12 cellular contexts compared by ENCODE assay signal in the genomic region with DNA sequence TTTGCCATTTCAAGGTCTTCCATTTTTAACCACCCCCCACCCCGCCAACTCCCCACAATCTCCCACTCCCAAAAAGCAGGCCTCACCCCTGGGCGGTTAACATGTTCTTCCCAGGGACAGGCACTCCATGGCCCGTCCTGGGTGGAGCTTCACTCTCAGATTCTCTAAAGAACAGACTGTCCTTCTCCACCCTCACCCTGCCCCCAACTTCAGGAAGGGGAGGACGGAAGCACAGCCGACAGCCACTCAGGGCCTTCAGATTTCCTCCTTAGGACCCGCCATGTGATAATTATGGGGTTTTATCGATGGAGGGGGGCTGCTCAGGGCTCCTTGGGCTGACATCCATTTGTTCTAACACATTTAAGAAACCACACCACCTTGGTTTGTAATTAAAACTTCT.
A peak's percentile ranks its signal among the peaks of the same experiment; 100 is the strongest.
DNase-seq lines count a peak whose midpoint lies in the region; ATAC-seq and TF ChIP-seq lines count a peak whose summit lies in the region.
"Had no signal": no experiment of that assay in that cellular context is flagged by ENCODE, and none has a peak within 500 bp of the region (broad histone marks: within the 10 kb centered on the region; RNA-seq: fewer than 3 reads in every experiment).

No MANE protein-coding gene starts in this region.

- H3K4me3 Mint-ChIP-seq in osteocyte (ENCODE audit: unreplicated experiment) = peak overlapping the region; percentile 39
- H3K4me3 Mint-ChIP-seq: activated CD8-positive, alpha-beta memory T cell treated with anti-CD3 and anti-CD28 coated beads, Interleukin-2, amount 10 ng/mL, durations not matched to agents 7 days and 5 days had no signal

- H3K27me3 Mint-ChIP-seq in osteocyte (ENCODE audit: unreplicated experiment) = no peaks in the 10 kb centered on the region
- H3K27me3 Mint-ChIP-seq: activated CD8-positive, alpha-beta memory T cell treated with anti-CD3 and anti-CD28 coated beads, Interleukin-2, amount 10 ng/mL, durations not matched to agents 7 days and 5 days had no signal

- intact Hi-C loops in breast epithelium (cut with DNase I; ENCODE audit: low total_unique reads) = no loop called here
- intact Hi-C loops in heart right ventricle (cut with DNase I) = loop anchor here in 3 of 10 donors (5.0 kb wide), 4 partner anchors 49 to 89 kb away; a partner anchor contains a TSS
- intact Hi-C loops in upper lobe of right lung (cut with DNase I) = no loop called here

- TF ChIP-seq CTCF in breast epithelium (IDR thresholded peaks at IDR 0.05) (no peak), heart right ventricle (IDR thresholded peaks at IDR 0.05) (no peak), osteocyte (IDR thresholded peaks at IDR 0.05) (no peak), upper lobe of right lung (IDR thresholded peaks at IDR 0.05) (no peak)

- peak overlapping the region; percentile 98 for H3K27ac Mint-ChIP-seq in osteocyte (ENCODE audit: unreplicated experiment)
- H3K27ac Mint-ChIP-seq: activated CD8-positive, alpha-beta memory T cell treated with anti-CD3 and anti-CD28 coated beads, Interleukin-2, amount 10 ng/mL, durations not matched to agents 7 days and 5 days had no signal

- H3K27me3 ChIP-seq in breast epithelium (no peaks in the 10 kb centered on the region), heart right ventricle (no peaks in the 10 kb centered on the region), upper lobe of right lung (no peaks in the 10 kb centered on the region)

- H3K27ac ChIP-seq in breast epithelium (peak overlapping the region; percentile 57 to 69), heart right ventricle (peak overlapping the region; percentile 47 to 91 (median 76)), upper lobe of right lung (peak overlapping the region; percentile 78)

- H3K9me3 Mint-ChIP-seq in osteocyte (ENCODE audit: unreplicated experiment) = no peaks in the 10 kb centered on the region

- ATAC-seq in heart right ventricle (peak; percentile 44 to 85 (median 78)), upper lobe of right lung (peak; percentile 45), GM18858 (IDR thresholded peaks at IDR 0.05; ENCODE audit: unreplicated experiment) (no peak), HG03025 (IDR thresholded peaks at IDR 0.05; ENCODE audit: low FRiP score, unreplicated experiment) (no peak)
- ATAC-seq: activated CD8-positive, alpha-beta memory T cell treated with anti-CD3 and anti-CD28 coated beads, Interleukin-2, amount 10 ng/mL, durations not matched to agents 7 days and 5 days had no signal

- DNase-seq in breast epithelium (ENCODE audit: low spot score in 2 of 2) (no peak), heart right ventricle (peak; percentile 60 to 65), osteocyte (ENCODE audit: extremely low spot score, unreplicated experiment) (no peak), upper lobe of right lung (no peak), glomerular visceral epithelial cell (ENCODE audit: extremely low spot score) (no peak)
- DNase-seq: activated CD8-positive, alpha-beta memory T cell treated with anti-CD3 and anti-CD28 coated beads, Interleukin-2, amount 10 ng/mL, durations not matched to agents 7 days and 5 days; Caco-2; NCI-H2081 had no signal

- WGBS in heart right ventricle, 2 donors = 32 to 51% methylated on average over 7 of the region's 7 CpGs

- TF ChIP-seq POLR2A in breast epithelium (IDR thresholded peaks at IDR 0.05) = no peak

- H3K4me1 ChIP-seq in breast epithelium (no peaks in the 10 kb centered on the region), heart right ventricle (peaks cover 15 to 80% (median 56%) of the 10 kb centered on the region in 9 donors), upper lobe of right lung (peaks cover 57% of the 10 kb centered on the region)

- H3K4me3 ChIP-seq in breast epithelium = peak overlapping the region in 1 of 3 donors; percentile 7
- H3K4me3 ChIP-seq in heart right ventricle = peak overlapping the region in 2 of 10 donors; percentile 8 to 25
- H3K4me3 ChIP-seq in upper lobe of right lung = no peak overlapping the region
- H3K4me3 ChIP-seq: HAP-1, skin epidermis had no signal

- no peaks in the 10 kb centered on the region for H3K9me3 ChIP-seq in breast epithelium
- no peaks in the 10 kb centered on the region for H3K9me3 ChIP-seq in heart right ventricle
- H3K9me3 ChIP-seq in upper lobe of right lung = no peaks in the 10 kb centered on the region
- H3K9me3 ChIP-seq: Caco-2, HAP-1 had no signal

- H3K36me3 ChIP-seq in breast epithelium (no peaks in the 10 kb centered on the region), heart right ventricle (no peaks in the 10 kb centered on the region), upper lobe of right lung (no peaks in the 10 kb centered on the region)

- H3K36me3 Mint-ChIP-seq in osteocyte (ENCODE audit: unreplicated experiment) = no peaks in the 10 kb centered on the region
- H3K36me3 Mint-ChIP-seq: activated CD8-positive, alpha-beta memory T cell treated with anti-CD3 and anti-CD28 coated beads, Interleukin-2, amount 10 ng/mL, durations not matched to agents 7 days and 5 days had no signal

- H3K4me1 Mint-ChIP-seq in osteocyte (ENCODE audit: unreplicated experiment) = peaks cover 90% of the 10 kb centered on the region
- H3K4me1 Mint-ChIP-seq: activated CD8-positive, alpha-beta memory T cell treated with anti-CD3 and anti-CD28 coated beads, Interleukin-2, amount 10 ng/mL, durations not matched to agents 7 days and 5 days had no signal

Comparison
In these comparisons a context has a peak if more than half of its experiments do, and no peak if none do; other contexts are left out.
1. DNase-seq: peak in heart right ventricle (2 of 2); none in breast epithelium (0 of 2), osteocyte (single experiment), upper lobe of right lung (single experiment) and glomerular visceral epithelial cell (single experiment).
2. ATAC-seq: peak in heart right ventricle (8 of 8) and upper lobe of right lung (single experiment); none in GM18858 (single experiment) and HG03025 (single experiment).
3. Peak in every context shown above with its lines, with median percentiles within 50 percentile points of each other: H3K27ac ChIP-seq.